In genomic region chr17:73092518-73093135, GRCh38 we compare ENCODE assay signal across 8 cellular contexts. TPM values are rescaled to one million over a fixed set of nuclear protein-coding genes. Genes with fewer than 3 reads are reported as not detected.
A peak's percentile ranks its signal among the peaks of the same experiment; 100 is the strongest.
DNase-seq lines count a peak whose midpoint lies in the region; ATAC-seq, FAIRE-seq and TF ChIP-seq lines count a peak whose summit lies in the region.

Gene SLC39A11 (minus strand): TSS chr17:73092688. CDS start chr17:73088764, 3,924 bp downstream.

- peak within 1 kb of the TSS; percentile 59 to 97 (median 96) for H3K27ac Mint-ChIP-seq in CD8-positive, alpha-beta memory T cell

- peak; percentile 99 for ATAC-seq in GM19467 (IDR thresholded peaks at IDR 0.05; ENCODE audit: unreplicated experiment)

- peak within 1 kb of the TSS; percentile 52 for H4K5ac ChIP-seq in H1 (ENCODE audit: insufficient read length, low read depth, low read length)

- H2BK20ac ChIP-seq in H1 (ENCODE audit: low read length): 0 out of 2 replicates have a peak within 1 kb of the TSS, but pooled peaks have one; percentile 72

- no peaks in the 10 kb centered on the region for H3K9me3 ChIP-seq in CD8-positive, alpha-beta memory T cell (ENCODE audit: low read length)
- H3K9me3 ChIP-seq in H1 (ENCODE audit: insufficient read depth in 2 of 2, low read depth in 1 of 2, low read length in 1 of 2): no peaks in the 10 kb centered on the region
- no peaks in the 10 kb centered on the region for H3K9me3 ChIP-seq in mesenchymal stem cell (ENCODE audit: control insufficient read depth, low read length)

- peak within 1 kb of the TSS; percentile 77 to 82 for H3K4me2 ChIP-seq in H1 (ENCODE audit: insufficient read depth in 1 of 2, low read depth in 2 of 2, low read length in 2 of 2)
- H3K4me2 ChIP-seq in mesenchymal stem cell (ENCODE audit: low read length, poor library complexity, severe bottlenecking): peak within 1 kb of the TSS; percentile 81

- no peak within 1 kb of the TSS for H4K8ac ChIP-seq in H1 (ENCODE audit: extremely low read depth, insufficient read depth, low read length)
- peak within 1 kb of the TSS; percentile 97 for H4K8ac ChIP-seq in mesenchymal stem cell (ENCODE audit: low read length)

- H3K36me3 Mint-ChIP-seq in CD8-positive, alpha-beta memory T cell: peaks cover 0 to 13% (median 2%) of the 10 kb centered on the region in 3 donors

- peak within 1 kb of the TSS; percentile 71 for H3K4me3 ChIP-seq in CD8-positive, alpha-beta memory T cell (ENCODE audit: low read length)
- peak within 1 kb of the TSS; percentile 77 to 81 (median 79) for H3K4me3 ChIP-seq in H1 (ENCODE audit: extremely low read depth in 1 of 4, insufficient read depth in 2 of 4, low read depth in 3 of 4, low read length in 4 of 4)
- peak within 1 kb of the TSS; percentile 72 to 86 for H3K4me3 ChIP-seq in mesenchymal stem cell (ENCODE audit: insufficient read depth in 1 of 2, low read depth in 1 of 2, low read length in 2 of 2)

- DNase-seq in CD8-positive, alpha-beta memory T cell: peak; percentile 83 to 90 (median 87)
- peak; percentile 39 for DNase-seq in HS-27A (ENCODE audit: low read depth)
- peak; percentile 95 to 99 for DNase-seq in NOMO-1 (lab: John Stamatoyannopoulos, UW; ENCODE audit: unreplicated experiment in 2 of 2)
- DNase-seq in H1 (ENCODE audit: low read depth in 1 of 2, low spot score in 2 of 2): peak; percentile 80 to 94
- peak; percentile 91 for DNase-seq in mesenchymal stem cell
- peak; percentile 78 for DNase-seq in stimulated activated CD8-positive, alpha-beta memory T cell treated with anti-CD3 and anti-CD28 coated beads, Interleukin-12 subunit alpha, Interleukin-12 subunit beta, amount 100 ng/mL, for 4 hours (ENCODE audit: low read depth)

- peak within 1 kb of the TSS; percentile 13 for H3K14ac ChIP-seq in H1 (ENCODE audit: insufficient read length)
- H3K14ac ChIP-seq in mesenchymal stem cell (ENCODE audit: low read length in 2 of 2): no peak within 1 kb of the TSS

- H3K18ac ChIP-seq in H1 (ENCODE audit: extremely low read depth, low read length): peak within 1 kb of the TSS; percentile 53; the same call in 1 of the 2 replicates
- peak within 1 kb of the TSS; percentile 73 to 90 for H3K18ac ChIP-seq in mesenchymal stem cell (ENCODE audit: low read depth in 1 of 2, low read length in 2 of 2)

- no peaks in the 10 kb centered on the region for H3K36me3 ChIP-seq in CD8-positive, alpha-beta memory T cell (ENCODE audit: insufficient read depth, low read length)
- no peaks in the 10 kb centered on the region; a peak in 3 of 8 replicates for H3K36me3 ChIP-seq in H1 (ENCODE audit: control insufficient read depth in 2 of 4, insufficient read depth in 4 of 4, low read length in 3 of 4)
- peaks cover 2 to 8% of the 10 kb centered on the region in 2 experiments for H3K36me3 ChIP-seq in mesenchymal stem cell (ENCODE audit: control insufficient read depth in 1 of 2, insufficient read depth in 2 of 2, low read depth in 1 of 2, low read length in 2 of 2)

- no peaks in the 10 kb centered on the region for H4K20me1 ChIP-seq in H1 (replicated peaks in 1 of 2; ENCODE audit: control insufficient read depth in 1 of 2, insufficient read depth in 2 of 2, low read length in 2 of 2)

- peak within 1 kb of the TSS; percentile 91 to 100 (median 98) for H3K4me3 Mint-ChIP-seq in CD8-positive, alpha-beta memory T cell

- H3K27me3 ChIP-seq in CD8-positive, alpha-beta memory T cell (ENCODE audit: insufficient read depth, low read length, poor library complexity, severe bottlenecking): no peaks in the 10 kb centered on the region
- H3K27me3 ChIP-seq in H1 (replicated peaks in 1 of 4; ENCODE audit: control insufficient read depth in 3 of 4, extremely low read depth in 1 of 4, insufficient read depth in 3 of 4, low read length in 3 of 4) (0 out of 7 replicates have a peak, but pooled peaks cover 0 to 2% (median 0%) of the 10 kb centered on the region in 4 experiments), mesenchymal stem cell (ENCODE audit: control insufficient read depth in 1 of 2, insufficient read depth in 1 of 2, low read length in 2 of 2) (peaks cover 4 to 10% of the 10 kb centered on the region in 2 experiments)

- H2BK15ac ChIP-seq in H1 (ENCODE audit: low read length) (0 out of 2 replicates have a peak within 1 kb of the TSS, but pooled peaks have one; percentile 65), mesenchymal stem cell (ENCODE audit: low read depth, poor library complexity, severe bottlenecking) (peak within 1 kb of the TSS; percentile 89)

- peaks cover 0 to 4% of the 10 kb centered on the region in 2 experiments; a peak in 1 of 4 replicates for H3K79me2 ChIP-seq in H1 (ENCODE audit: control insufficient read depth in 1 of 2, insufficient read depth in 2 of 2, low read length in 2 of 2)

- H3K23ac ChIP-seq in H1 (ENCODE audit: insufficient read length) (no peak within 1 kb of the TSS), mesenchymal stem cell (ENCODE audit: low read length in 2 of 2) (peak within 1 kb of the TSS in 1 of 2 experiments; percentile 83)

- no peak for TF ChIP-seq CTCF in H1 (IDR thresholded peaks at IDR 0.05; ENCODE audit: control extremely low read depth in 1 of 3, insufficient read depth in 1 of 3, low read depth in 1 of 3, low read length in 3 of 3)

- H2BK120ac ChIP-seq in H1 (replicated peaks; ENCODE audit: low read depth, low read length): no peak within 1 kb of the TSS
- H2BK120ac ChIP-seq in mesenchymal stem cell (ENCODE audit: low read depth, low read length): no peak within 1 kb of the TSS

- CTCF ChIA-PET in CD8-positive, alpha-beta memory T cell (lab: Charles Lee): no interaction called here
- CTCF ChIA-PET in activated CD8-positive, alpha-beta memory T cell treated with anti-CD3 and anti-CD28 coated beads for 36 hours (lab: Charles Lee): interaction anchor here (0.8 to 1.6 kb wide), 2 partner anchors 106 to 277 kb away, joined by 3 to 4 read pairs; no protein-coding TSS in a partner anchor
- CTCF ChIA-PET in H1 (lab: Charles Lee; ENCODE audit: partially characterized antibody): interaction anchor here (0.6 to 1.4 kb wide), 5 partner anchors 17 to 106 kb away, joined by 3 to 4 read pairs (median 3); no protein-coding TSS in a partner anchor

- no peak within 1 kb of the TSS; a peak in 1 of 7 replicates for H3K9ac ChIP-seq in H1 (replicated peaks in 1 of 4; ENCODE audit: extremely low read depth in 1 of 4, low read depth in 3 of 4, low read length in 3 of 4)
- peak within 1 kb of the TSS; percentile 86 for H3K9ac ChIP-seq in mesenchymal stem cell (ENCODE audit: low read length)

- H3K23me2 ChIP-seq in H1 (ENCODE audit: low read depth, low read length): peaks cover 8% of the 10 kb centered on the region

- H3K4me1 ChIP-seq in CD8-positive, alpha-beta memory T cell (ENCODE audit: insufficient read depth, low read length): peaks cover 15% of the 10 kb centered on the region
- H3K4me1 ChIP-seq in H1 (replicated peaks in 1 of 4; ENCODE audit: control insufficient read depth in 3 of 4, insufficient read depth in 4 of 4, low read length in 3 of 4): peaks cover 7 to 9% (median 8%) of the 10 kb centered on the region in 4 experiments
- H3K4me1 ChIP-seq in mesenchymal stem cell (ENCODE audit: control insufficient read depth, insufficient read depth, low read depth, low read length): peaks cover 6% of the 10 kb centered on the region

- TF ChIP-seq POLR2A in H1 (IDR thresholded peaks at IDR 0.05; ENCODE audit: control extremely low read depth in 1 of 2, low read depth in 2 of 2, low read length in 2 of 2): no peak; a peak in 1 of 3 replicates

- H3K9me3 Mint-ChIP-seq in CD8-positive, alpha-beta memory T cell: no peaks in the 10 kb centered on the region

- peak within 1 kb of the TSS; percentile 89 for H2AFZ ChIP-seq in H1 (ENCODE audit: low read length)
- H2AFZ ChIP-seq in mesenchymal stem cell (ENCODE audit: low read depth, low read length): peak within 1 kb of the TSS; percentile 84

- H4K91ac ChIP-seq in H1 (replicated peaks; ENCODE audit: insufficient read length, low read length): peak within 1 kb of the TSS; percentile 95
- peak within 1 kb of the TSS; percentile 55 for H4K91ac ChIP-seq in mesenchymal stem cell (ENCODE audit: low read length)

- no peak within 1 kb of the TSS for H3K4ac ChIP-seq in H1 (replicated peaks; ENCODE audit: insufficient read length, low read depth, low read length)
- peak within 1 kb of the TSS; percentile 21 to 35 for H3K4ac ChIP-seq in mesenchymal stem cell (ENCODE audit: low read depth in 1 of 2, low read length in 2 of 2)

- H2AK5ac ChIP-seq in H1 (ENCODE audit: low read depth, low read length): no peak within 1 kb of the TSS
- H2AK5ac ChIP-seq in mesenchymal stem cell (ENCODE audit: low read length, severe bottlenecking): no peak within 1 kb of the TSS

- peak within 1 kb of the TSS; percentile 63 for H3K56ac ChIP-seq in H1 (replicated peaks; ENCODE audit: insufficient read length, low read depth, low read length)

- TF ChIP-seq RAD21 in H1 (IDR thresholded peaks at IDR 0.05 in 1 of 2, conservative IDR thresholded peaks at IDR 0.05 in 1 of 2; ENCODE audit: low read depth in 2 of 2, low read length in 2 of 2): peak in 1 of 2 experiments; percentile 0; a peak in 1 of 4 replicates

- H3K79me1 ChIP-seq in H1 (ENCODE audit: low read depth, low read length) (no peaks in the 10 kb centered on the region), mesenchymal stem cell (replicated peaks; ENCODE audit: low read length, poor library complexity, severe bottlenecking) (peaks cover 17% of the 10 kb centered on the region)

- H3K4me1 Mint-ChIP-seq in CD8-positive, alpha-beta memory T cell: peaks cover 30 to 37% (median 36%) of the 10 kb centered on the region in 3 donors

- peaks cover 8 to 9% of the 10 kb centered on the region in 2 donors for H3K27me3 Mint-ChIP-seq in CD8-positive, alpha-beta memory T cell

- H2BK5ac ChIP-seq in H1 (ENCODE audit: low read depth, low read length): peak within 1 kb of the TSS; percentile 85; the same call in 1 of the 2 replicates
- no peak within 1 kb of the TSS for H2BK5ac ChIP-seq in mesenchymal stem cell (ENCODE audit: low read depth, low read length, poor library complexity, severe bottlenecking)

- peak within 1 kb of the TSS; percentile 53; the same call in 1 of the 2 replicates for H2BK12ac ChIP-seq in H1 (ENCODE audit: low read depth, low read length)
- no peak within 1 kb of the TSS for H2BK12ac ChIP-seq in mesenchymal stem cell (ENCODE audit: low read length in 2 of 2)

- FAIRE-seq in H1 (lab: Jason Lieb, UNC): peak; percentile 19

- 19% methylated on average over 23 of the region's 23 CpGs; no CpG with 5 or more reads in 1 of the 2 experiments for WGBS in H1 (ENCODE audit: extremely low coverage in 1 of 2, insufficient coverage in 1 of 2, insufficient read length in 1 of 2, insufficient replicate concordance in 2 of 2, low coverage in 1 of 2, low lambda C conversion rate in 2 of 2, missing lambda C conversion rate in 1 of 2), 2 experiments
- 19% methylated on average over 23 of the region's 23 CpGs for WGBS in mesenchymal stem cell

- POLR2A ChIA-PET in CD8-positive, alpha-beta memory T cell (lab: Charles Lee): no interaction called here
- POLR2A ChIA-PET in activated CD8-positive, alpha-beta memory T cell treated with anti-CD3 and anti-CD28 coated beads for 36 hours (lab: Charles Lee): interaction anchor here (0.6 to 1.4 kb wide), 3 partner anchors 15 to 366 kb away, joined by 3 to 9 read pairs (median 5); no protein-coding TSS in a partner anchor
- POLR2A ChIA-PET in H1 (lab: Charles Lee; ENCODE audit: partially characterized antibody): interaction anchor here (1.0 to 2.0 kb wide), 3 partner anchors 36 to 100 kb away, joined by 3 to 5 read pairs (median 4); partner anchors contain the start of gene COG1

- no peak for TF ChIP-seq EP300 in H1 (IDR thresholded peaks at IDR 0.05; ENCODE audit: borderline replicate concordance in 1 of 2, low read depth in 2 of 2, low read length in 2 of 2)

- peak within 1 kb of the TSS; percentile 55 for H3K27ac ChIP-seq in CD8-positive, alpha-beta memory T cell (ENCODE audit: low read depth, low read length)
- H3K27ac ChIP-seq in H1 (ENCODE audit: low read depth, low read length) (no peak within 1 kb of the TSS), mesenchymal stem cell (ENCODE audit: low read length, poor library complexity, severe bottlenecking) (no peak within 1 kb of the TSS)

RNA-seq across cellular contexts. Expression of gene SLC39A11, which starts in this region (rescaled TPM):
- 10 to 100 TPM; 17.2 to 18.5 TPM for total RNA-seq in CD8-positive, alpha-beta memory T cell
- polyA plus RNA-seq in CD8-positive, alpha-beta memory T cell: 13.1 TPM
- 10 to 100 TPM; 16.1 to 17.2 TPM for total RNA-seq in activated CD8-positive, alpha-beta memory T cell treated with anti-CD3 and anti-CD28 coated beads for 36 hours
- 19.1 and 19.6 TPM in 2 replicates for total RNA-seq in H1 (2021; fragmentation: NEBNext Ultra II Directional; extraction: Animal tissue kit (Norgen Biotek cat#: 25700))
- polyA plus RNA-seq in H1 (2011; rRNA removed): 12.2 and 17.9 TPM in 2 replicates
- 10.6 TPM for polyA plus RNA-seq in H1 (2011; cell fraction: cytosol; rRNA removed)
- polyA plus RNA-seq in H1 (2011; cell fraction: nucleus; rRNA removed): 22.0 TPM
- 12.8 to 16.8 TPM (median 15.2 TPM) in 4 replicates for polyA plus RNA-seq in H1 (2012, experiment 1 of 2)
- polyA plus RNA-seq in H1 (2012, experiment 2 of 2): 6.8 TPM
- polyA plus RNA-seq in H1 (2013, experiment 1 of 2): 10.8 TPM
- 13.1 TPM for polyA plus RNA-seq in H1 (2013, experiment 2 of 2)
- 29.6 and 35.7 TPM in 2 replicates for polyA minus RNA-seq in H1 (2011; rRNA and poly(A)+ RNA removed)
- polyA minus RNA-seq in H1 (2011; cell fraction: cytosol; rRNA and poly(A)+ RNA removed): 8.4 TPM
- 40.7 TPM for polyA minus RNA-seq in H1 (2011; cell fraction: nucleus; rRNA and poly(A)+ RNA removed)
- 13.4 TPM for polyA plus RNA-seq in mesenchymal stem cell (2013, experiment 1 of 2)
- 12.8 TPM for polyA plus RNA-seq in mesenchymal stem cell (2013, experiment 2 of 2)

Comparison
In these comparisons a context has a peak if more than half of its experiments do, and no peak if none do; other contexts are left out.
1. DNase-seq: peak in every context shown above with its lines; median percentile 97 in NOMO-1; 91 in mesenchymal stem cell; 87 in CD8-positive, alpha-beta memory T cell; 87 in H1; 78 in stimulated activated CD8-positive, alpha-beta memory T cell treated with anti-CD3 and anti-CD28 coated beads, Interleukin-12 subunit alpha, Interleukin-12 subunit beta, amount 100 ng/mL, for 4 hours; 39 in HS-27A.